22 cellular contexts compared by ENCODE assay signal in the genomic region with DNA sequence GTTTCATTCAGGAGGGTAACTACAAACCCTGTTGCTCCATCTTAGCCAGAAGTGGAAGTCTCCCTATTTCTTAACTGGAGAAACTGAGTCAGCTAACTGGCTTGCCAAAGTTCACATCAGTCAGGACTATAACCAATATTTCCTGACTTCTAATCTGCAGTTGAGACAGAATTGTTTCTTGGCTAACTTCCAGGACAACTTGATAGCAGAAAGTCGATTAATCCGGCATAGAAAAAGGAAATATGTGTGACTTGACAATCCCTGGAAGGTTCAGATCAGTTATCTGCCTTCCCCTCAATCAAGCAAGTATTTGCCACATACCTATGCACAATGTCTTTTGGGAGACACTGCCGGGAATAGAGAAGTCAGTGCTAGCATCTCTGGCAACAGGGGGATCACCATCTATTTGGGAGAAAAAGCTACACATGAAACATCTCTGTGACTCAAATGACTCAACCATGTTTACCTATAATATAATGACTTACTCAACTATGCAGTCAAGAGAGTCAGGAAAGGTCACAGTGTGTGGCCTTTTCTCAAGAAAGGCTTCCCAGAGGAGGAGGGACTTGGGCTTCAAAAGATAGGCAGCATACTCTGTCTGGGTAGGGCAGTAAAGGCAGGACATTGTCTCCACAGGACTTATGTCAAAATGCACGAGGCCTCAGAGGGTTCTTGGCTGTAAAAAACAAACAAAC. TPM values are rescaled to one million over a fixed set of nuclear protein-coding genes. Genes with fewer than 3 reads are reported as not detected.
DNase-seq lines count a peak whose midpoint lies in the region; ATAC-seq and TF ChIP-seq lines count a peak whose summit lies in the region.
"Had no signal": no experiment of that assay in that cellular context is flagged by ENCODE, and none has a peak within 500 bp of the region (broad histone marks: within the 10 kb centered on the region; RNA-seq: fewer than 3 reads in every experiment).

No MANE protein-coding gene starts in this region.

- H3K36me3 ChIP-seq in left lung (no peaks in the 10 kb centered on the region), heart left ventricle (no peaks in the 10 kb centered on the region)
- H3K36me3 ChIP-seq: Peyer's patch, SJCRH30 had no signal

- no peaks in the 10 kb centered on the region for H3K27me3 Mint-ChIP-seq in activated naive CD8-positive, alpha-beta T cell treated with anti-CD3 and anti-CD28 coated beads, Interleukin-2, amount 50 U/mL, for 24 hours
- no peaks in the 10 kb centered on the region for H3K27me3 Mint-ChIP-seq in activated naive CD8-positive, alpha-beta T cell treated with anti-CD3 and anti-CD28 coated beads for 36 hours
- no peaks in the 10 kb centered on the region for H3K27me3 Mint-ChIP-seq in stimulated activated naive CD8-positive, alpha-beta T cell treated with anti-CD3 and anti-CD28 coated beads, Interleukin-15, Interleukin-2, amounts not matched to agents 100 ng/mL and 50 ng/mL, for 24 hours

- intact Hi-C loops in left lung (cut with DNase I) (no loop called here), heart left ventricle (cut with DNase I) (no loop called here)

- H3K27ac ChIP-seq in left lung = no peak overlapping the region
- H3K27ac ChIP-seq in heart left ventricle = no peak overlapping the region
- H3K27ac ChIP-seq: C4-2B, Peyer's patch, SJCRH30 had no signal

- H3K4me3 ChIP-seq in left lung (no peak overlapping the region), heart left ventricle (no peak overlapping the region)
- H3K4me3 ChIP-seq: Peyer's patch, SJCRH30 had no signal

- H3K27ac Mint-ChIP-seq in activated naive CD8-positive, alpha-beta T cell treated with anti-CD3 and anti-CD28 coated beads, Interleukin-2, amount 50 U/mL, for 24 hours = peak overlapping the region; percentile 37
- H3K27ac Mint-ChIP-seq in activated naive CD8-positive, alpha-beta T cell treated with anti-CD3 and anti-CD28 coated beads for 36 hours = no peak overlapping the region
- peak overlapping the region; percentile 40 for H3K27ac Mint-ChIP-seq in stimulated activated naive CD8-positive, alpha-beta T cell treated with anti-CD3 and anti-CD28 coated beads, Interleukin-15, Interleukin-2, amounts not matched to agents 100 ng/mL and 50 ng/mL, for 24 hours

- H3K9me3 ChIP-seq in left lung (no peaks in the 10 kb centered on the region), heart left ventricle (no peaks in the 10 kb centered on the region)
- H3K9me3 ChIP-seq: Peyer's patch, SJCRH30 had no signal

- no peak for DNase-seq in activated naive CD8-positive, alpha-beta T cell treated with anti-CD3 and anti-CD28 coated beads, Interleukin-2, amount 50 U/mL, for 24 hours
- DNase-seq in activated naive CD8-positive, alpha-beta T cell treated with anti-CD3 and anti-CD28 coated beads for 36 hours = no peak
- DNase-seq in RKO (ENCODE audit: low spot score) (peak; percentile 3), left lung (no peak), heart left ventricle (no peak)
- DNase-seq: DMS79; H7; KG1; MV-4-11; NCI-H1105 treated with DMSO at 0.1 percent for 48 hours; NCI-H2029 treated with DMSO at 0.1 percent for 48 hours; NCI-H226; NCI-H524; NCI-H774; NK-92 treated with Interleukin-12 subunit alpha and Interleukin-12 subunit beta, amount 100 ng/mL, for 24 hours; Peyer's patch; SJCRH30 had no signal

- peaks cover 9% of the 10 kb centered on the region for H3K4me1 Mint-ChIP-seq in activated naive CD8-positive, alpha-beta T cell treated with anti-CD3 and anti-CD28 coated beads, Interleukin-2, amount 50 U/mL, for 24 hours
- H3K4me1 Mint-ChIP-seq in activated naive CD8-positive, alpha-beta T cell treated with anti-CD3 and anti-CD28 coated beads for 36 hours = peaks cover 3% of the 10 kb centered on the region
- H3K4me1 Mint-ChIP-seq in stimulated activated naive CD8-positive, alpha-beta T cell treated with anti-CD3 and anti-CD28 coated beads, Interleukin-15, Interleukin-2, amounts not matched to agents 100 ng/mL and 50 ng/mL, for 24 hours (ENCODE audit: low read depth) = peaks cover 12% of the 10 kb centered on the region

- H3K9me3 Mint-ChIP-seq in activated naive CD8-positive, alpha-beta T cell treated with anti-CD3 and anti-CD28 coated beads, Interleukin-2, amount 50 U/mL, for 24 hours = no peaks in the 10 kb centered on the region
- H3K9me3 Mint-ChIP-seq in activated naive CD8-positive, alpha-beta T cell treated with anti-CD3 and anti-CD28 coated beads for 36 hours = no peaks in the 10 kb centered on the region
- no peaks in the 10 kb centered on the region for H3K9me3 Mint-ChIP-seq in stimulated activated naive CD8-positive, alpha-beta T cell treated with anti-CD3 and anti-CD28 coated beads, Interleukin-15, Interleukin-2, amounts not matched to agents 100 ng/mL and 50 ng/mL, for 24 hours

- no peak for TF ChIP-seq POLR2A in heart left ventricle (IDR thresholded peaks at IDR 0.05)

- H3K4me3 Mint-ChIP-seq in activated naive CD8-positive, alpha-beta T cell treated with anti-CD3 and anti-CD28 coated beads, Interleukin-2, amount 50 U/mL, for 24 hours = no peak overlapping the region
- H3K4me3 Mint-ChIP-seq in activated naive CD8-positive, alpha-beta T cell treated with anti-CD3 and anti-CD28 coated beads for 36 hours = no peak overlapping the region
- no peak overlapping the region for H3K4me3 Mint-ChIP-seq in stimulated activated naive CD8-positive, alpha-beta T cell treated with anti-CD3 and anti-CD28 coated beads, Interleukin-15, Interleukin-2, amounts not matched to agents 100 ng/mL and 50 ng/mL, for 24 hours

- TF ChIP-seq CTCF in left lung (IDR thresholded peaks at IDR 0.05) (no peak), heart left ventricle (IDR thresholded peaks at IDR 0.05) (no peak)

- ATAC-seq in activated naive CD8-positive, alpha-beta T cell treated with anti-CD3 and anti-CD28 coated beads, Interleukin-2, amount 50 U/mL, for 24 hours = peak; percentile 60
- peak; percentile 76 for ATAC-seq in left lung
- ATAC-seq in SK-N-SH treated with all-trans-retinoic acid at 6 μM for 48 hours = no peak
- no peak for ATAC-seq in HG03460 (IDR thresholded peaks at IDR 0.05; ENCODE audit: unreplicated experiment)
- no peak for ATAC-seq in heart left ventricle

- no peaks in the 10 kb centered on the region for H3K36me3 Mint-ChIP-seq in activated naive CD8-positive, alpha-beta T cell treated with anti-CD3 and anti-CD28 coated beads, Interleukin-2, amount 50 U/mL, for 24 hours (ENCODE audit: low read depth)
- H3K36me3 Mint-ChIP-seq in activated naive CD8-positive, alpha-beta T cell treated with anti-CD3 and anti-CD28 coated beads for 36 hours = no peaks in the 10 kb centered on the region
- no peaks in the 10 kb centered on the region for H3K36me3 Mint-ChIP-seq in stimulated activated naive CD8-positive, alpha-beta T cell treated with anti-CD3 and anti-CD28 coated beads, Interleukin-15, Interleukin-2, amounts not matched to agents 100 ng/mL and 50 ng/mL, for 24 hours (ENCODE audit: low read depth)

- H3K27me3 ChIP-seq in left lung (no peaks in the 10 kb centered on the region), heart left ventricle (peaks cover 0 to 5% (median 0%) of the 10 kb centered on the region in 9 donors)
- H3K27me3 ChIP-seq: Peyer's patch, SJCRH30 had no signal

- H3K4me1 ChIP-seq in left lung (no peaks in the 10 kb centered on the region), heart left ventricle (no peaks in the 10 kb centered on the region)
- H3K4me1 ChIP-seq: Peyer's patch, SJCRH30 had no signal

- WGBS in heart left ventricle, 4 donors = 41 to 61% (median 45%) methylated on average over 4 of the region's 4 CpGs

TF ChIP-seq in SK-N-SH treated with all-trans-retinoic acid at 6 μM for 48 hours, 23 proteins besides CTCF, POLR2A, EP300 and RAD21:
- TF ChIP-seq, protein P1, sequence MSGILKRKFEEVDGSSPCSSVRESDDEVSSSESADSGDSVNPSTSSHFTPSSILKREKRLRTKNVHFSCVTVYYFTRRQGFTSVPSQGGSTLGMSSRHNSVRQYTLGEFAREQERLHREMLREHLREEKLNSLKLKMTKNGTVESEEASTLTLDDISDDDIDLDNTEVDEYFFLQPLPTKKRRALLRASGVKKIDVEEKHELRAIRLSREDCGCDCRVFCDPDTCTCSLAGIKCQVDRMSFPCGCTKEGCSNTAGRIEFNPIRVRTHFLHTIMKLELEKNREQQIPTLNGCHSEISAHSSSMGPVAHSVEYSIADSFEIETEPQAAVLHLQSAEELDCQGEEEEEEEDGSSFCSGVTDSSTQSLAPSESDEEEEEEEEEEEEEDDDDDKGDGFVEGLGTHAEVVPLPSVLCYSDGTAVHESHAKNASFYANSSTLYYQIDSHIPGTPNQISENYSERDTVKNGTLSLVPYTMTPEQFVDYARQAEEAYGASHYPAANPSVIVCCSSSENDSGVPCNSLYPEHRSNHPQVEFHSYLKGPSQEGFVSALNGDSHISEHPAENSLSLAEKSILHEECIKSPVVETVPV (CRISPR knock-in tag; IDR thresholded peaks at IDR 0.05) = no peak
- TF ChIP-seq ZFP30 (CRISPR knock-in tag; IDR thresholded peaks at IDR 0.05) = no peak
- TF ChIP-seq, protein P2, sequence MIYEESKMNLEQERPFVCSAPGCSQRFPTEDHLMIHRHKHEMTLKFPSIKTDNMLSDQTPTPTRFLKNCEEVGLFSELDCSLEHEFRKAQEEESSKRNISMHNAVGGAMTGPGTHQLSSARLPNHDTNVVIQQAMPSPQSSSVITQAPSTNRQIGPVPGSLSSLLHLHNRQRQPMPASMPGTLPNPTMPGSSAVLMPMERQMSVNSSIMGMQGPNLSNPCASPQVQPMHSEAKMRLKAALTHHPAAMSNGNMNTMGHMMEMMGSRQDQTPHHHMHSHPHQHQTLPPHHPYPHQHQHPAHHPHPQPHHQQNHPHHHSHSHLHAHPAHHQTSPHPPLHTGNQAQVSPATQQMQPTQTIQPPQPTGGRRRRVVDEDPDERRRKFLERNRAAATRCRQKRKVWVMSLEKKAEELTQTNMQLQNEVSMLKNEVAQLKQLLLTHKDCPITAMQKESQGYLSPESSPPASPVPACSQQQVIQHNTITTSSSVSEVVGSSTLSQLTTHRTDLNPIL (CRISPR knock-in tag; IDR thresholded peaks at IDR 0.05; ENCODE audit: low read depth) = no peak
- TF ChIP-seq SNAI2 (CRISPR knock-in tag; IDR thresholded peaks at IDR 0.05) = no peak
- TF ChIP-seq ZNF8 (CRISPR knock-in tag; IDR thresholded peaks at IDR 0.05) = no peak
TF ChIP-seq in SK-N-SH treated with all-trans-retinoic acid at 6 μM for 48 hours: peak in this region for 0.

RNA-seq across cellular contexts. Expression of a gene that starts 12.4 kb away (rescaled TPM):
- total RNA-seq in activated naive CD8-positive, alpha-beta T cell treated with anti-CD3 and anti-CD28 coated beads for 36 hours = 1 to 10 TPM; 4.6 to 5.1 TPM
- 10 to 100 TPM; 14.4 to 23.0 TPM for total RNA-seq in left lung
- total RNA-seq in heart left ventricle = 1 to 10 TPM; 1.3 to 8.3 (median 2.1) TPM
- polyA plus RNA-seq in heart left ventricle = 1 to 10 TPM in 1 of 2 donors, under 1 TPM in 1; 0.50 to 1.4 TPM
- total RNA-seq: HT1080 had no signal

Comparison
In these comparisons a context has a peak if more than half of its experiments do, and no peak if none do; other contexts are left out.
1. ATAC-seq: peak in activated naive CD8-positive, alpha-beta T cell treated with anti-CD3 and anti-CD28 coated beads, Interleukin-2, amount 50 U/mL, for 24 hours (single experiment) and left lung (single experiment); none in SK-N-SH treated with all-trans-retinoic acid at 6 μM for 48 hours (single experiment), HG03460 (single experiment) and heart left ventricle (0 of 4).